Comparison of ENCODE assay signal across 14 cellular contexts in genomic region chr4:16591867-16592266, GRCh38.
DNase-seq lines count a peak whose midpoint lies in the region; ATAC-seq and TF ChIP-seq lines count a peak whose summit lies in the region.
"Had no signal": no experiment of that assay in that cellular context is flagged by ENCODE, and none has a peak within 500 bp of the region (broad histone marks: within the 10 kb centered on the region; RNA-seq: fewer than 3 reads in every experiment).

No MANE protein-coding gene starts in this region.

- no peaks in the 10 kb centered on the region for H3K27me3 ChIP-seq in right cardiac atrium (ENCODE audit: control insufficient read depth, insufficient read depth)
- H3K27me3 ChIP-seq: BLaER1 had no signal

- H3K36me3 Mint-ChIP-seq in osteocyte (ENCODE audit: unreplicated experiment) = no peaks in the 10 kb centered on the region
- H3K36me3 Mint-ChIP-seq: mesothelial cell of epicardium had no signal

- no peaks in the 10 kb centered on the region for H3K27me3 Mint-ChIP-seq in osteocyte (ENCODE audit: unreplicated experiment)

- 40% methylated on average over 6 of the region's 6 CpGs for WGBS in right cardiac atrium

- H3K9me3 ChIP-seq in right cardiac atrium (ENCODE audit: control insufficient read depth, low read length) = no peaks in the 10 kb centered on the region
- H3K9me3 ChIP-seq: BLaER1 had no signal

- ATAC-seq in right cardiac atrium (peak; percentile 47 to 71), GM21360 (IDR thresholded peaks at IDR 0.05; ENCODE audit: unreplicated experiment) (no peak)
- ATAC-seq: activated CD8-positive, alpha-beta T cell treated with anti-CD3 and anti-CD28 coated beads for 36 hours had no signal

- no peak overlapping the region for H3K4me3 Mint-ChIP-seq in osteocyte (ENCODE audit: unreplicated experiment)
- H3K4me3 Mint-ChIP-seq: activated CD8-positive, alpha-beta T cell treated with anti-CD3 and anti-CD28 coated beads for 36 hours; mesothelial cell of epicardium had no signal

- peaks cover 2% of the 10 kb centered on the region for H3K4me1 ChIP-seq in right cardiac atrium (ENCODE audit: control insufficient read depth, insufficient read depth, low read length)
- H3K4me1 ChIP-seq: BLaER1 had no signal

- H3K27ac Mint-ChIP-seq in osteocyte (ENCODE audit: unreplicated experiment) = no peak overlapping the region
- H3K27ac Mint-ChIP-seq: activated CD8-positive, alpha-beta T cell treated with anti-CD3 and anti-CD28 coated beads for 36 hours; mesothelial cell of epicardium had no signal

- no peak overlapping the region for H3K27ac ChIP-seq in right cardiac atrium (ENCODE audit: low read length)
- H3K27ac ChIP-seq: BLaER1 had no signal

- intact Hi-C loops in right cardiac atrium (cut with DNase I) = no loop called here

- DNase-seq in NCI-H446 (lab: John Stamatoyannopoulos, UW) = peak; percentile 2 to 33
- DNase-seq in cardiac fibroblast (ENCODE audit: low read depth in 2 of 2) = peak; percentile 9 to 86
- peak; percentile 74 to 87 (median 85) for DNase-seq in right cardiac atrium
- peak; percentile 80 for DNase-seq in putamen (ENCODE audit: low spot score)
- DNase-seq in osteocyte (ENCODE audit: extremely low spot score, unreplicated experiment) = no peak
- no peak for DNase-seq in DMS114 treated with DMSO at 0.1 percent for 48 hours (lab: John Stamatoyannopoulos, UW; ENCODE audit: unreplicated experiment)
- DNase-seq: activated CD8-positive, alpha-beta T cell treated with anti-CD3 and anti-CD28 coated beads for 36 hours; NCI-H1092 treated with DMSO at 0.1 percent for 48 hours; NCI-H526 treated with DMSO at 0.1 percent for 48 hours; stimulated activated CD4-positive, alpha-beta T cell treated with anti-CD3 and anti-CD28 coated beads, Interleukin-4, amount 100 ng/mL, for 4 hours; stimulated activated naive CD4-positive, alpha-beta T cell had no signal

- H3K4me3 ChIP-seq in cardiac fibroblast (replicated peaks in 1 of 2; ENCODE audit: low read depth in 2 of 2, low read length in 2 of 2) (no peak overlapping the region), right cardiac atrium (ENCODE audit: low read length) (no peak overlapping the region)
- H3K4me3 ChIP-seq: BLaER1 had no signal

- H3K4me1 Mint-ChIP-seq in osteocyte (ENCODE audit: unreplicated experiment) = peaks cover 9% of the 10 kb centered on the region

- no peaks in the 10 kb centered on the region for H3K9me3 Mint-ChIP-seq in osteocyte (ENCODE audit: unreplicated experiment)
- H3K9me3 Mint-ChIP-seq: activated CD8-positive, alpha-beta T cell treated with anti-CD3 and anti-CD28 coated beads for 36 hours; mesothelial cell of epicardium had no signal

- TF ChIP-seq CTCF in cardiac fibroblast (IDR thresholded peaks at IDR 0.05; ENCODE audit: low read depth, low read length) (no peak), osteocyte (IDR thresholded peaks at IDR 0.05) (no peak)

Comparison
In these comparisons a context has a peak if more than half of its experiments do, and no peak if none do; other contexts are left out.
1. DNase-seq: peak in NCI-H446 (2 of 2), cardiac fibroblast (2 of 2), right cardiac atrium (3 of 3) and putamen (single experiment); none in osteocyte (single experiment) and DMS114 treated with DMSO at 0.1 percent for 48 hours (single experiment).